ENCODE assay signal across 11 cellular contexts in the genomic region with DNA sequence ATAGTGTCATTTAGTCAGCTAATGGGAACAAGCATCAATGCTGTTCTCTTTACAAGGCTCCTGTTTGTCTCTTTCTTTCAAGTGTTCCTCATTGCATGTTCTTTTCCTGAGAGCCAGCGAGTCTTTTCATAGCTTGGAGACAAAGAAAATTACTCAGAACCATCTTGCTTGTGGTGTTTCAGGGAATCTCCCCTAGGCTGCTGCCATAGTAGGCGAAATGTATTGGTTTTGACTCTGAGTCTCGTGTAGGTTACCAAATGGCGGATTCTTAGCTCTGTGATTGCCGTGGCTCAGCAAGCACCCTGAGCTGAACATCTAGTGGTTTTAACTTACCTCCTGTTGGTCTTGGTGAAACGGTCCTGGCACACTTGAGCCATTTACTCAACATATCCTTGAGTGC.
DNase-seq lines count a peak whose midpoint lies in the region; ATAC-seq, FAIRE-seq and TF ChIP-seq lines count a peak whose summit lies in the region.
"Had no signal": no experiment of that assay in that cellular context is flagged by ENCODE, and none has a peak within 500 bp of the region (broad histone marks: within the 10 kb centered on the region; RNA-seq: fewer than 3 reads in every experiment).

No MANE protein-coding gene starts in this region.

- FAIRE-seq in HepG2 (lab: Jason Lieb, UNC), result no peak
- FAIRE-seq: endothelial cell of umbilical vein had no signal

- DNase-seq in GM20000 (ENCODE audit: low spot score), result peak; percentile 45
- DNase-seq in activated naive CD8-positive, alpha-beta T cell treated with anti-CD3 and anti-CD28 coated beads for 36 hours, result peak; percentile 7
- no peak for DNase-seq in neuronal stem cell (ENCODE audit: low spot score)
- no peak for DNase-seq in HepG2 (ENCODE audit: low spot score)
- no peak for DNase-seq in NCI-H1694 treated with DMSO at 0.1 percent for 48 hours (lab: John Stamatoyannopoulos, UW)
- DNase-seq in RPMI8226, result no peak
- DNase-seq: islet precursor cell had no signal

- H3K18ac ChIP-seq in neuronal stem cell (ENCODE audit: low read length), result no peak overlapping the region

- H3K27me3 Mint-ChIP-seq in activated naive CD8-positive, alpha-beta T cell treated with anti-CD3 and anti-CD28 coated beads for 36 hours, result no peaks in the 10 kb centered on the region

- BruUV-seq in HepG2 (replicated peaks; lab: Mats Ljungman, UMichigan), result no TSS peak

- no peak overlapping the region for H2BK5ac ChIP-seq in neuronal stem cell (ENCODE audit: low read length)

- no peak overlapping the region for H3K4me2 ChIP-seq in neuronal stem cell (ENCODE audit: insufficient read depth, low read length, poor library complexity, severe bottlenecking)
- no peak overlapping the region for H3K4me2 ChIP-seq in HepG2 (ENCODE audit: low read depth, low read length)

- H3K4me3 ChIP-seq in neuronal stem cell (ENCODE audit: low read length in 2 of 2) (no peak overlapping the region), HepG2 (replicated peaks in 1 of 3; ENCODE audit: insufficient read depth in 1 of 3, low read depth in 2 of 3, low read length in 3 of 3) (no peak overlapping the region)

- no peak overlapping the region for H3K27ac Mint-ChIP-seq in activated naive CD8-positive, alpha-beta T cell treated with anti-CD3 and anti-CD28 coated beads for 36 hours

- no peaks in the 10 kb centered on the region for H3K9me3 Mint-ChIP-seq in activated naive CD8-positive, alpha-beta T cell treated with anti-CD3 and anti-CD28 coated beads for 36 hours

- H3K27me3 ChIP-seq in neuronal stem cell (ENCODE audit: control insufficient read depth in 3 of 3, insufficient read depth in 3 of 3, low read depth in 1 of 3, low read length in 3 of 3) (no peaks in the 10 kb centered on the region), HepG2 (ENCODE audit: control insufficient read depth in 1 of 2, insufficient read depth in 2 of 2, low read length in 2 of 2) (no peaks in the 10 kb centered on the region)

- H3K27ac ChIP-seq in neuronal stem cell (replicated peaks; ENCODE audit: low read length) (no peak overlapping the region), HepG2 (ENCODE audit: extremely low read length, insufficient read depth, low read length) (no peak overlapping the region)
- H3K27ac ChIP-seq: parathyroid adenoma had no signal

- no peaks in the 10 kb centered on the region for H3K9me3 ChIP-seq in neuronal stem cell (replicated peaks in 1 of 2; ENCODE audit: control insufficient read depth in 2 of 2, insufficient read depth in 1 of 2, low read depth in 1 of 2, low read length in 2 of 2)
- H3K9me3 ChIP-seq in HepG2 (ENCODE audit: low read length), result no peaks in the 10 kb centered on the region

- ATAC-seq in GM18517 (IDR thresholded peaks at IDR 0.05; ENCODE audit: unreplicated experiment) (peak; percentile 37), HG03064 (IDR thresholded peaks at IDR 0.05; ENCODE audit: low read depth, unreplicated experiment) (peak; percentile 40), HepG2 (no peak)

- no peaks in the 10 kb centered on the region for H3K36me3 ChIP-seq in neuronal stem cell (replicated peaks in 1 of 2; ENCODE audit: control insufficient read depth in 2 of 2, insufficient read depth in 2 of 2, low read length in 2 of 2)
- H3K36me3 ChIP-seq in HepG2 (replicated peaks in 1 of 2; ENCODE audit: control insufficient read depth in 1 of 2, insufficient read depth in 2 of 2, low read length in 2 of 2), result no peaks in the 10 kb centered on the region

- TF ChIP-seq EP300 in HepG2 (IDR thresholded peaks at IDR 0.05; ENCODE audit: low read depth in 2 of 2, low read length in 2 of 2) (no peak), HepG2 (CRISPR knock-in tag; IDR thresholded peaks at IDR 0.05; ENCODE audit: borderline replicate concordance) (no peak)

- POLR2A ChIA-PET in HepG2 (lab: Yijun Ruan, JAX), result no interaction called here

- H3K4me1 ChIP-seq in neuronal stem cell (ENCODE audit: control insufficient read depth in 2 of 2, insufficient read depth in 1 of 2, low read depth in 1 of 2, low read length in 2 of 2) (peaks cover 0 to 11% of the 10 kb centered on the region in 2 donors), HepG2 (ENCODE audit: insufficient read depth, low read length) (no peaks in the 10 kb centered on the region)
- H3K4me1 ChIP-seq: parathyroid adenoma had no signal

- H3K9ac ChIP-seq in neuronal stem cell (ENCODE audit: low read depth, low read length, poor library complexity) (no peak overlapping the region), HepG2 (ENCODE audit: insufficient read depth, low read depth, low read length) (no peak overlapping the region)
- H3K9ac ChIP-seq: parathyroid adenoma had no signal

- no peak overlapping the region for H4K91ac ChIP-seq in neuronal stem cell (ENCODE audit: low read depth, low read length, poor library complexity)

- no peak overlapping the region for H2BK120ac ChIP-seq in neuronal stem cell (ENCODE audit: low read depth, low read length)

- no peak overlapping the region for H4K8ac ChIP-seq in neuronal stem cell (ENCODE audit: low read depth, low read length)

- CTCF ChIA-PET in HepG2 (lab: Yijun Ruan, JAX; ENCODE audit: low intra/inter-chr PET ratio, low total read pairs), result no interaction called here

- no peak overlapping the region for H2AK5ac ChIP-seq in neuronal stem cell (ENCODE audit: low read depth, low read length)

- H3K14ac ChIP-seq in neuronal stem cell (ENCODE audit: low read length), result no peak overlapping the region

- in situ Hi-C loops in HepG2 (cut with HindIII; ENCODE audit: extremely low pct_ligation_motif_present, low pct_unique_long_range_greater_than_20kb), result no loop called here

- TF ChIP-seq POLR2A in HepG2 (IDR thresholded peaks at IDR 0.05; ENCODE audit: insufficient read depth in 1 of 2, low read depth in 2 of 2, low read length in 2 of 2), result no peak

- H4K20me1 ChIP-seq in HepG2 (ENCODE audit: insufficient read depth, low read length), result no peaks in the 10 kb centered on the region

- no peak overlapping the region for H3K4me3 Mint-ChIP-seq in activated naive CD8-positive, alpha-beta T cell treated with anti-CD3 and anti-CD28 coated beads for 36 hours

- TF ChIP-seq CTCF in GM20000 (IDR thresholded peaks at IDR 0.05; ENCODE audit: extremely low read depth, missing control alignments) (no peak), HepG2 (CRISPR knock-in tag; IDR thresholded peaks at IDR 0.05) (no peak)

- H2BK15ac ChIP-seq in neuronal stem cell (ENCODE audit: low read length), result no peak overlapping the region

- no peak for TF ChIP-seq RAD21 in HepG2 (CRISPR knock-in tag; IDR thresholded peaks at IDR 0.05)

- no peak overlapping the region for H3K23ac ChIP-seq in neuronal stem cell (ENCODE audit: low read depth, low read length, poor library complexity)

- no CpG with 5 or more reads among the region's 6 CpGs for WGBS in neuronal stem cell (ENCODE audit: extremely low coverage in 2 of 2, insufficient read length in 2 of 2, insufficient replicate concordance in 1 of 2), 2 donors
- 65% methylated on average over 6 of the region's 6 CpGs for WGBS in HepG2 (ENCODE audit: low lambda C conversion rate)

- no peak overlapping the region for H2BK12ac ChIP-seq in neuronal stem cell (ENCODE audit: low read length)

- peaks cover 46% of the 10 kb centered on the region for H3K4me1 Mint-ChIP-seq in activated naive CD8-positive, alpha-beta T cell treated with anti-CD3 and anti-CD28 coated beads for 36 hours

- H3K36me3 Mint-ChIP-seq in activated naive CD8-positive, alpha-beta T cell treated with anti-CD3 and anti-CD28 coated beads for 36 hours, result peaks cover 34% of the 10 kb centered on the region

- peaks cover 2% of the 10 kb centered on the region for H3K79me1 ChIP-seq in neuronal stem cell (ENCODE audit: low read depth, low read length)

- H3K4ac ChIP-seq in neuronal stem cell (ENCODE audit: low read length), result no peak overlapping the region

- intact Hi-C loops in HepG2 (cut with micrococcal nuclease; ENCODE audit: unreplicated experiment), result no loop called here

- H2AFZ ChIP-seq in neuronal stem cell (ENCODE audit: low read length) (no peak overlapping the region), HepG2 (ENCODE audit: low read length) (no peak overlapping the region)
- H2AFZ ChIP-seq: parathyroid adenoma had no signal

- no peaks in the 10 kb centered on the region for H3K79me2 ChIP-seq in HepG2 (ENCODE audit: insufficient read depth, low read length)

TF ChIP-seq in HepG2, 621 proteins besides CTCF, POLR2A, EP300 and RAD21 (continues in another document):
- TF ChIP-seq GPN1 (CRISPR knock-in tag; IDR thresholded peaks at IDR 0.05; ENCODE audit: borderline replicate concordance) (no peak), SUZ12 (IDR thresholded peaks at IDR 0.05; ENCODE audit: low read depth, low read length) (no peak), JUN (CRISPR knock-in tag; IDR thresholded peaks at IDR 0.05) (no peak), ZNF878 (CRISPR knock-in tag; IDR thresholded peaks at IDR 0.05) (no peak), AGO1 (IDR thresholded peaks at IDR 0.05; ENCODE audit: low read depth, low read length, poor library complexity, severe bottlenecking) (no peak), ZBTB49 (CRISPR knock-in tag; IDR thresholded peaks at IDR 0.05; ENCODE audit: borderline replicate concordance) (no peak), ZNF432 (CRISPR knock-in tag; IDR thresholded peaks at IDR 0.05; ENCODE audit: borderline replicate concordance) (no peak), SAP130 (CRISPR knock-in tag; IDR thresholded peaks at IDR 0.05; ENCODE audit: low read depth) (no peak)
- TF ChIP-seq, protein P1, sequence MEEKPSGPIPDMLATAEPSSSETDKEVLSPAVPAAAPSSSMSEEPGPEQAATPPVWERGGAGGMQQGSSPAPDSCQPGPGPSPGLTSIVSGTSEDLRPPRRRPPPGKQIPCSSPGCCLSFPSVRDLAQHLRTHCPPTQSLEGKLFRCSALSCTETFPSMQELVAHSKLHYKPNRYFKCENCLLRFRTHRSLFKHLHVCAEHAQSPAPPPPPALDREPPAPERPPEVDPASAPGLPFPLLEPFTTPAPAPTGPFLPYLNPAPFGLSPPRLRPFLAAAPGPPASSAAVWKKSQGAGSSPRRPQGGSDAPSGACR (CRISPR knock-in tag; IDR thresholded peaks at IDR 0.05), result no peak

Comparison
In these comparisons a context has a peak if more than half of its experiments do, and no peak if none do; other contexts are left out.
1. DNase-seq: peak in GM20000 (single experiment) and activated naive CD8-positive, alpha-beta T cell treated with anti-CD3 and anti-CD28 coated beads for 36 hours (single experiment); none in neuronal stem cell (single experiment), HepG2 (single experiment), NCI-H1694 treated with DMSO at 0.1 percent for 48 hours (single experiment) and RPMI8226 (single experiment).